1 cellular context compared by ENCODE assay signal in genomic region chr1:226109829-226110248, GRCh38.
TF ChIP-seq lines count a peak whose summit lies in the region.

No MANE protein-coding gene starts in this region.

TF ChIP-seq in SK-N-SH, 30 proteins besides CTCF, POLR2A, EP300 and RAD21 (continued from another document):
- no peak for TF ChIP-seq TEAD4 (IDR thresholded peaks at IDR 0.05; ENCODE audit: borderline replicate concordance, insufficient read depth)
- TF ChIP-seq FOSL2 (IDR thresholded peaks at IDR 0.05; ENCODE audit: borderline replicate concordance, low read depth) = no peak
- TF ChIP-seq IRF3 (IDR thresholded peaks at IDR 0.05; ENCODE audit: low read depth, low read length) = no peak
- TF ChIP-seq, protein P1, sequence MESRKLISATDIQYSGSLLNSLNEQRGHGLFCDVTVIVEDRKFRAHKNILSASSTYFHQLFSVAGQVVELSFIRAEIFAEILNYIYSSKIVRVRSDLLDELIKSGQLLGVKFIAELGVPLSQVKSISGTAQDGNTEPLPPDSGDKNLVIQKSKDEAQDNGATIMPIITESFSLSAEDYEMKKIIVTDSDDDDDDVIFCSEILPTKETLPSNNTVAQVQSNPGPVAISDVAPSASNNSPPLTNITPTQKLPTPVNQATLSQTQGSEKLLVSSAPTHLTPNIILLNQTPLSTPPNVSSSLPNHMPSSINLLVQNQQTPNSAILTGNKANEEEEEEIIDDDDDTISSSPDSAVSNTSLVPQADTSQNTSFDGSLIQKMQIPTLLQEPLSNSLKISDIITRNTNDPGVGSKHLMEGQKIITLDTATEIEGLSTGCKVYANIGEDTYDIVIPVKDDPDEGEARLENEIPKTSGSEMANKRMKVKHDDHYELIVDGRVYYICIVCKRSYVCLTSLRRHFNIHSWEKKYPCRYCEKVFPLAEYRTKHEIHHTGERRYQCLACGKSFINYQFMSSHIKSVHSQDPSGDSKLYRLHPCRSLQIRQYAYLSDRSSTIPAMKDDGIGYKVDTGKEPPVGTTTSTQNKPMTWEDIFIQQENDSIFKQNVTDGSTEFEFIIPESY (IDR thresholded peaks at IDR 0.05; ENCODE audit: borderline replicate concordance, low read depth) = no peak
- TF ChIP-seq GATA2 (CRISPR knock-in tag; IDR thresholded peaks at IDR 0.05) = no peak
- no peak; the same call in 1 of the 2 replicates for TF ChIP-seq TAF1 (IDR thresholded peaks at IDR 0.05; ENCODE audit: borderline replicate concordance, low read depth, low read length)
- TF ChIP-seq REST (IDR thresholded peaks at IDR 0.05; ENCODE audit: low read depth, low read length) = no peak
- peak; percentile 65 for TF ChIP-seq PBX3 (IDR thresholded peaks at IDR 0.05)
- TF ChIP-seq CHD2 (IDR thresholded peaks at IDR 0.05; ENCODE audit: low read length, partially characterized antibody) = no peak
TF ChIP-seq in SK-N-SH: peak in this region for 6.
